8 cellular contexts compared by ENCODE assay signal in the genomic region with DNA sequence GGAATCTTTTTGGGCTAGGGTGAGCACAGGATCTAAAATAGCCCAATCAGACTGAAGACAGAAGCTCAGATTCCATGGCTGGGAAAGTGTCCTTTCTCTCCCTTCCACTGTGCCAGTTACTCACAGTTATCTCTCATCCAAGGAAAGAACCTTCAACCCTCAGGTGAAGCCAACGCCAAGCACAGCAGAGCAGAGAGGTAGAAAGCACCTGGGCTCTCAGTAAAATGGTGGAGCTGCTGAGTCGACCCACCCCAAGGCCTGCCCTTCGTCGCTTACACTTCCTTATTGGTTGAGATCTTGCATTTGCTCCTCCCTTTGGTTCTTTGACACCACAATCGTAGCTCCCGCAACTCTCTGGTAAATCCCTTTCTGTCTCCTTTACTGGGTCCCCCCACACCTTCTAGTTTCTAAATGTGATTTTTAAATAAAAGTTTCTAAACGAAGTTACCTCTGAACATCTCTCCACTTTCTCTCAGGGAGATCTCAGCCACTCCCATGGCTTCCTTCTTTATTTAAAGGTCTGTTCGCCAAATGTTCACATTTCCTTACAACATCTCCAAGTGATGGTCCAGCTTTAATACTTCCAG. TPM values are rescaled to one million over a fixed set of nuclear protein-coding genes. Genes with fewer than 3 reads are reported as not detected.
A peak's percentile ranks its signal among the peaks of the same experiment; 100 is the strongest.
DNase-seq lines count a peak whose midpoint lies in the region; ATAC-seq, FAIRE-seq and TF ChIP-seq lines count a peak whose summit lies in the region.

No MANE protein-coding gene starts in this region.

- no peaks in the 10 kb centered on the region for H3K4me1 ChIP-seq in psoas muscle
- H3K4me1 ChIP-seq in A673 (ENCODE audit: insufficient read depth, low read length, poor library complexity, severe bottlenecking): no peaks in the 10 kb centered on the region
- H3K4me1 ChIP-seq in small intestine (ENCODE audit: control insufficient read depth in 2 of 2, insufficient read depth in 1 of 2, low read depth in 1 of 2, low read length in 1 of 2): peaks cover 2 to 7% of the 10 kb centered on the region in 2 donors

- POLR2A ChIA-PET in activated CD8-positive, alpha-beta T cell treated with anti-CD3 and anti-CD28 coated beads for 36 hours (lab: Charles Lee): interaction anchor here (0.7 to 1.2 kb wide), 3 partner anchors 26 to 277 kb away, joined by 3 read pairs; no protein-coding TSS in a partner anchor
- POLR2A ChIA-PET in A673 (lab: Charles Lee; ENCODE audit: low non-redundant PET): interaction anchor here (0.6 kb wide), 1 partner anchor 22 kb away, joined by 4 read pairs; no protein-coding TSS in a partner anchor

- intact Hi-C loops in activated CD8-positive, alpha-beta T cell treated with anti-CD3 and anti-CD28 coated beads for 36 hours (cut with micrococcal nuclease): no loop called here
- intact Hi-C loops in psoas muscle (cut with DNase I) (no loop called here), A673 (cut with micrococcal nuclease; ENCODE audit: unreplicated experiment) (no loop called here)

- FAIRE-seq in small intestine (lab: Jason Lieb, UNC): no peak

- WGBS in psoas muscle, 3 donors: 86 to 94% (median 87%) methylated on average over 8 of the region's 8 CpGs
- 73 to 83% (median 79%) methylated on average over 8 of the region's 8 CpGs for WGBS in small intestine, 3 donors

- peaks cover 5% of the 10 kb centered on the region for H3K27me3 Mint-ChIP-seq in stimulated activated naive CD8-positive, alpha-beta T cell treated with anti-CD3 and anti-CD28 coated beads, Interleukin-15, Interleukin-2, amounts not matched to agents 100 ng/mL and 50 ng/mL, for 24 hours
- H3K27me3 Mint-ChIP-seq in activated CD8-positive, alpha-beta T cell treated with anti-CD3 and anti-CD28 coated beads for 36 hours: peaks cover 2% of the 10 kb centered on the region
- peaks cover 4% of the 10 kb centered on the region; the same call in 1 of the 2 replicates for H3K27me3 Mint-ChIP-seq in HFFc6 (ENCODE audit: insufficient read depth)

- no peak for DNase-seq in stimulated activated naive CD8-positive, alpha-beta T cell treated with anti-CD3 and anti-CD28 coated beads, Interleukin-15, Interleukin-2, amounts not matched to agents 100 U/mL and 50 U/mL, for 24 hours
- DNase-seq in activated CD8-positive, alpha-beta T cell treated with anti-CD3 and anti-CD28 coated beads for 36 hours: peak; percentile 27
- no peak for DNase-seq in psoas muscle
- DNase-seq in A673 (ENCODE audit: low spot score): no peak
- DNase-seq in small intestine: no peak
- no peak for DNase-seq in HFFc6

- H3K4me1 Mint-ChIP-seq in stimulated activated naive CD8-positive, alpha-beta T cell treated with anti-CD3 and anti-CD28 coated beads, Interleukin-15, Interleukin-2, amounts not matched to agents 100 ng/mL and 50 ng/mL, for 24 hours (ENCODE audit: low read depth): peaks cover 13% of the 10 kb centered on the region
- peaks cover 17% of the 10 kb centered on the region for H3K4me1 Mint-ChIP-seq in activated CD8-positive, alpha-beta T cell treated with anti-CD3 and anti-CD28 coated beads for 36 hours (ENCODE audit: low read depth)
- peaks cover 44% of the 10 kb centered on the region for H3K4me1 Mint-ChIP-seq in HFFc6 (ENCODE audit: low read depth)

- TF ChIP-seq CTCF in activated CD8-positive, alpha-beta T cell treated with anti-CD3 and anti-CD28 coated beads for 36 hours (IDR thresholded peaks at IDR 0.05): no peak
- TF ChIP-seq CTCF in psoas muscle (IDR thresholded peaks at IDR 0.05): no peak
- no peak for TF ChIP-seq CTCF in A673 (conservative IDR thresholded peaks at IDR 0.05; ENCODE audit: low read depth, low read length)
- no peak for TF ChIP-seq CTCF in HFFc6 (IDR thresholded peaks at IDR 0.05)

- CTCF ChIA-PET in activated CD8-positive, alpha-beta T cell treated with anti-CD3 and anti-CD28 coated beads for 36 hours (lab: Charles Lee): interaction anchor here (0.8 to 1.9 kb wide), 8 partner anchors 12 to 283 kb away, joined by 3 to 5 read pairs (median 3); no protein-coding TSS in a partner anchor
- CTCF ChIA-PET in A673 (lab: Charles Lee): no interaction called here

- no peaks in the 10 kb centered on the region for H3K9me3 Mint-ChIP-seq in stimulated activated naive CD8-positive, alpha-beta T cell treated with anti-CD3 and anti-CD28 coated beads, Interleukin-15, Interleukin-2, amounts not matched to agents 100 ng/mL and 50 ng/mL, for 24 hours
- H3K9me3 Mint-ChIP-seq in activated CD8-positive, alpha-beta T cell treated with anti-CD3 and anti-CD28 coated beads for 36 hours: no peaks in the 10 kb centered on the region
- H3K9me3 Mint-ChIP-seq in HFFc6: no peaks in the 10 kb centered on the region

- H3K4me3 ChIP-seq in psoas muscle (peak overlapping the region; percentile 37), A673 (ENCODE audit: low read depth, low read length, poor library complexity, severe bottlenecking) (no peak overlapping the region), small intestine (ENCODE audit: low read depth in 1 of 2, low read length in 2 of 2) (no peak overlapping the region)

- BruUV-seq in A673 (replicated peaks; lab: Mats Ljungman, UMichigan): no TSS peak

- no peak for ATAC-seq in stimulated activated naive CD8-positive, alpha-beta T cell treated with anti-CD3 and anti-CD28 coated beads, Interleukin-15, Interleukin-2, amounts not matched to agents 100 U/mL and 50 U/mL, for 24 hours
- peak; percentile 28 for ATAC-seq in HG03097 (IDR thresholded peaks at IDR 0.05; ENCODE audit: low FRiP score, unreplicated experiment)
- peak; percentile 68 for ATAC-seq in activated CD8-positive, alpha-beta T cell treated with anti-CD3 and anti-CD28 coated beads for 36 hours
- ATAC-seq in psoas muscle: no peak

- H3K36me3 ChIP-seq in psoas muscle (ENCODE audit: insufficient read depth in 1 of 2, low read depth in 1 of 2) (no peaks in the 10 kb centered on the region), A673 (ENCODE audit: insufficient read depth, low read length, poor library complexity, severe bottlenecking) (no peaks in the 10 kb centered on the region), small intestine (ENCODE audit: control insufficient read depth in 2 of 2, insufficient read depth in 2 of 2, low read length in 2 of 2) (no peaks in the 10 kb centered on the region)

- H3K27ac ChIP-seq in psoas muscle (no peak overlapping the region), A673 (ENCODE audit: low read depth, low read length, poor library complexity, severe bottlenecking) (no peak overlapping the region), small intestine (ENCODE audit: low read depth in 1 of 2, low read length in 1 of 2) (peak overlapping the region in 1 of 2 donors; percentile 64)

- no peak overlapping the region for H3K27ac Mint-ChIP-seq in stimulated activated naive CD8-positive, alpha-beta T cell treated with anti-CD3 and anti-CD28 coated beads, Interleukin-15, Interleukin-2, amounts not matched to agents 100 ng/mL and 50 ng/mL, for 24 hours
- peak overlapping the region; percentile 82 for H3K27ac Mint-ChIP-seq in activated CD8-positive, alpha-beta T cell treated with anti-CD3 and anti-CD28 coated beads for 36 hours
- H3K27ac Mint-ChIP-seq in HFFc6: no peak overlapping the region

- H3K4me3 Mint-ChIP-seq in stimulated activated naive CD8-positive, alpha-beta T cell treated with anti-CD3 and anti-CD28 coated beads, Interleukin-15, Interleukin-2, amounts not matched to agents 100 ng/mL and 50 ng/mL, for 24 hours: peak overlapping the region; percentile 53
- peak overlapping the region; percentile 69 for H3K4me3 Mint-ChIP-seq in activated CD8-positive, alpha-beta T cell treated with anti-CD3 and anti-CD28 coated beads for 36 hours
- no peak overlapping the region for H3K4me3 Mint-ChIP-seq in HFFc6

- H3K36me3 Mint-ChIP-seq in stimulated activated naive CD8-positive, alpha-beta T cell treated with anti-CD3 and anti-CD28 coated beads, Interleukin-15, Interleukin-2, amounts not matched to agents 100 ng/mL and 50 ng/mL, for 24 hours (ENCODE audit: low read depth): no peaks in the 10 kb centered on the region
- no peaks in the 10 kb centered on the region for H3K36me3 Mint-ChIP-seq in activated CD8-positive, alpha-beta T cell treated with anti-CD3 and anti-CD28 coated beads for 36 hours (ENCODE audit: low read depth)
- H3K36me3 Mint-ChIP-seq in HFFc6 (ENCODE audit: low read depth): no peaks in the 10 kb centered on the region

- H3K9me3 ChIP-seq in psoas muscle: no peaks in the 10 kb centered on the region
- H3K9me3 ChIP-seq in A673 (ENCODE audit: low read depth, low read length, poor library complexity, severe bottlenecking): no peaks in the 10 kb centered on the region
- no peaks in the 10 kb centered on the region for H3K9me3 ChIP-seq in small intestine (ENCODE audit: control insufficient read depth, low read depth)

- H3K27me3 ChIP-seq in psoas muscle (ENCODE audit: insufficient read depth in 3 of 3, low read length in 2 of 3) (no peaks in the 10 kb centered on the region), A673 (replicated peaks; ENCODE audit: insufficient read depth, low read depth, low read length, poor library complexity) (no peaks in the 10 kb centered on the region), small intestine (ENCODE audit: control insufficient read depth in 2 of 2, insufficient read depth in 2 of 2, low read length in 2 of 2) (no peaks in the 10 kb centered on the region)

RNA-seq across cellular contexts. Expression of a gene that starts 27.5 kb away (rescaled TPM):
- 1 to 10 TPM; 6.2 to 7.2 TPM for total RNA-seq in activated CD8-positive, alpha-beta T cell treated with anti-CD3 and anti-CD28 coated beads for 36 hours
- 1 to 10 TPM; 1.5 to 5.2 (median 3.0) TPM for total RNA-seq in psoas muscle
- polyA plus RNA-seq in psoas muscle: 1 to 10 TPM in 1 of 3 donors, under 1 TPM in 2; 0.35 to 1.8 (median 0.63) TPM
- total RNA-seq in A673 (2021): 5.1 and 12.2 TPM in 2 replicates
- 1 to 10 TPM; 5.0 to 8.9 (median 7.8) TPM for polyA plus RNA-seq in small intestine
- total RNA-seq in HFFc6 (2021; fragmentation: NEBNext Ultra II Directional; extraction: Animal tissue kit (Norgen Biotek cat#: 25700)): 10 to 100 TPM; 23.6 to 27.5 (median 25.7) TPM

Comparison
In these comparisons a context has a peak if more than half of its experiments do, and no peak if none do; other contexts are left out.
1. ATAC-seq: peak in HG03097 (single experiment) and activated CD8-positive, alpha-beta T cell treated with anti-CD3 and anti-CD28 coated beads for 36 hours (single experiment); none in stimulated activated naive CD8-positive, alpha-beta T cell treated with anti-CD3 and anti-CD28 coated beads, Interleukin-15, Interleukin-2, amounts not matched to agents 100 U/mL and 50 U/mL, for 24 hours (single experiment) and psoas muscle (0 of 4).